ENCODE assay signal across 21 cellular contexts in genomic region chr15:101504866-101505609, GRCh38. TPM values are rescaled to one million over a fixed set of nuclear protein-coding genes. Genes with fewer than 3 reads are reported as not detected.
DNase-seq lines count a peak whose midpoint lies in the region; ATAC-seq and TF ChIP-seq lines count a peak whose summit lies in the region.
"Had no signal": no experiment of that assay in that cellular context is flagged by ENCODE, and none has a peak within 500 bp of the region (broad histone marks: within the 10 kb centered on the region; RNA-seq: fewer than 3 reads in every experiment).

No MANE protein-coding gene starts in this region.

- no peak overlapping the region for H3K27ac ChIP-seq in BLaER1
- H3K27ac ChIP-seq in neural progenitor cell, result no peak overlapping the region
- H3K27ac ChIP-seq: cardiac muscle cell, KMS-11, SJSA1, tibial nerve had no signal

- H3K4me3 Mint-ChIP-seq in neural progenitor cell, result no peak overlapping the region
- H3K4me3 Mint-ChIP-seq in activated T-cell treated with anti-CD3 and anti-CD28 coated beads, Interleukin-2, amount 50 U/mL, for 24 hours, result no peak overlapping the region
- H3K4me3 Mint-ChIP-seq: activated CD4-positive, alpha-beta T cell treated with anti-CD3 and anti-CD28 coated beads, Interleukin-2, amount 10 ng/mL, durations not matched to agents 7 days and 5 days; CD8-positive, alpha-beta memory T cell; dendritic cell treated with granulocyte-macrophage colony-stimulating factor and Interleukin-4, amounts not matched to agents 40 ng/mL and 50 ng/mL, for 4 days; natural killer cell; T-helper 1 cell treated with Interleukin-12 subunit alpha and Interleukin-12 subunit beta and Interleukin-4 antibody, amounts not matched to agents 30 μg/mL and 1 μg/mL, for 36 hours had no signal

- H3K4me1 ChIP-seq in BLaER1 (peaks cover 64% of the 10 kb centered on the region), neural progenitor cell (peaks cover 17% of the 10 kb centered on the region)

- peak overlapping the region; percentile 78 for H3K27ac Mint-ChIP-seq in neural progenitor cell
- no peak overlapping the region for H3K27ac Mint-ChIP-seq in activated T-cell treated with anti-CD3 and anti-CD28 coated beads, Interleukin-2, amount 50 U/mL, for 24 hours
- H3K27ac Mint-ChIP-seq: activated CD4-positive, alpha-beta T cell treated with anti-CD3 and anti-CD28 coated beads, Interleukin-2, amount 10 ng/mL, durations not matched to agents 7 days and 5 days; CD8-positive, alpha-beta memory T cell; dendritic cell treated with granulocyte-macrophage colony-stimulating factor and Interleukin-4, amounts not matched to agents 40 ng/mL and 50 ng/mL, for 4 days; natural killer cell; T-helper 1 cell treated with Interleukin-12 subunit alpha and Interleukin-12 subunit beta and Interleukin-4 antibody, amounts not matched to agents 30 μg/mL and 1 μg/mL, for 36 hours had no signal

- H3K27me3 ChIP-seq in BLaER1 (no peaks in the 10 kb centered on the region), neural progenitor cell (no peaks in the 10 kb centered on the region)
- H3K27me3 ChIP-seq: cardiac muscle cell, SJSA1 had no signal

- H3K36me3 ChIP-seq in BLaER1 (no peaks in the 10 kb centered on the region), neural progenitor cell (no peaks in the 10 kb centered on the region)
- H3K36me3 ChIP-seq: cardiac muscle cell, SJSA1, tibial nerve had no signal

- H3K4me3 ChIP-seq in BLaER1, result no peak overlapping the region
- H3K4me3 ChIP-seq in neural progenitor cell, result no peak overlapping the region
- H3K4me3 ChIP-seq: cardiac muscle cell, SJSA1, tibial nerve had no signal

- H3K4me2 ChIP-seq in BLaER1, result peak overlapping the region; percentile 73
- H3K4me2 ChIP-seq in neural progenitor cell, result no peak overlapping the region
- H3K4me2 ChIP-seq: KMS-11 had no signal

- H3F3A ChIP-seq in neural progenitor cell (ENCODE audit: low read depth), result no peaks in the 10 kb centered on the region

- POLR2A ChIA-PET in GM10248 (lab: Yijun Ruan, JAX), result no interaction called here

- H3K36me3 Mint-ChIP-seq in neural progenitor cell, result no peaks in the 10 kb centered on the region
- no peaks in the 10 kb centered on the region for H3K36me3 Mint-ChIP-seq in activated T-cell treated with anti-CD3 and anti-CD28 coated beads, Interleukin-2, amount 50 U/mL, for 24 hours (ENCODE audit: low read depth)
- H3K36me3 Mint-ChIP-seq: activated naive CD4-positive, alpha-beta T cell treated with anti-CD3 and anti-CD28 coated beads, Interleukin-2, amount 50 U/mL, for 72 hours; CD8-positive, alpha-beta memory T cell; natural killer cell had no signal

- no peaks in the 10 kb centered on the region for H3K9me3 Mint-ChIP-seq in neural progenitor cell
- H3K9me3 Mint-ChIP-seq in activated T-cell treated with anti-CD3 and anti-CD28 coated beads, Interleukin-2, amount 50 U/mL, for 24 hours, result no peaks in the 10 kb centered on the region
- H3K9me3 Mint-ChIP-seq: activated CD4-positive, alpha-beta T cell treated with anti-CD3 and anti-CD28 coated beads, Interleukin-2, amount 10 ng/mL, durations not matched to agents 7 days and 5 days; activated naive CD4-positive, alpha-beta T cell treated with anti-CD3 and anti-CD28 coated beads, Interleukin-2, amount 50 U/mL, for 72 hours; CD8-positive, alpha-beta memory T cell; dendritic cell treated with granulocyte-macrophage colony-stimulating factor and Interleukin-4, amounts not matched to agents 40 ng/mL and 50 ng/mL, for 4 days; natural killer cell; T-helper 1 cell treated with Interleukin-12 subunit alpha and Interleukin-12 subunit beta and Interleukin-4 antibody, amounts not matched to agents 30 μg/mL and 1 μg/mL, for 36 hours had no signal

- CTCF ChIA-PET in GM10248 (lab: Yijun Ruan, JAX), result no interaction called here

- peaks cover 14% of the 10 kb centered on the region for H3K4me1 Mint-ChIP-seq in neural progenitor cell
- peaks cover 17% of the 10 kb centered on the region for H3K4me1 Mint-ChIP-seq in activated T-cell treated with anti-CD3 and anti-CD28 coated beads, Interleukin-2, amount 50 U/mL, for 24 hours (ENCODE audit: low read depth)

- H3K9ac ChIP-seq in BLaER1, result no peak overlapping the region
- no peak overlapping the region for H3K9ac ChIP-seq in neural progenitor cell
- H3K9ac ChIP-seq: KMS-11 had no signal

- H4K20me1 ChIP-seq in BLaER1 (no peaks in the 10 kb centered on the region), neural progenitor cell (ENCODE audit: low read depth) (no peaks in the 10 kb centered on the region)

- peaks cover 8% of the 10 kb centered on the region for H3K27me3 Mint-ChIP-seq in neural progenitor cell (ENCODE audit: insufficient read depth, low read depth)
- peaks cover 19% of the 10 kb centered on the region for H3K27me3 Mint-ChIP-seq in activated T-cell treated with anti-CD3 and anti-CD28 coated beads, Interleukin-2, amount 50 U/mL, for 24 hours

- ATAC-seq in HG03565 (IDR thresholded peaks at IDR 0.05; ENCODE audit: unreplicated experiment), result no peak
- ATAC-seq: activated naive CD4-positive, alpha-beta T cell treated with anti-CD3 and anti-CD28 coated beads, Interleukin-2, amount 50 U/mL, for 72 hours; natural killer cell had no signal

- H2AFZ ChIP-seq in neural progenitor cell (replicated peaks), result no peak overlapping the region

- TF ChIP-seq CTCF in GM10248 (IDR thresholded peaks at IDR 0.05; ENCODE audit: control extremely low read depth, extremely low read depth, low read depth, missing control alignments) (no peak), neural progenitor cell (IDR thresholded peaks at IDR 0.05) (no peak)

- no peaks in the 10 kb centered on the region for H3K79me2 ChIP-seq in neural progenitor cell (ENCODE audit: low read depth)

- DNase-seq in GM10248 (ENCODE audit: extremely low spot score) (peak; percentile 5), ecto neural progenitor cell (ENCODE audit: low spot score) (peak; percentile 25), neural progenitor cell (ENCODE audit: low spot score) (no peak), DMS153 treated with DMSO at 0.1 percent for 48 hours (lab: John Stamatoyannopoulos, UW; ENCODE audit: unreplicated experiment) (no peak)
- DNase-seq in activated T-cell treated with anti-CD3 and anti-CD28 coated beads, Interleukin-2, amount 50 U/mL, for 24 hours, result no peak
- DNase-seq: activated CD4-positive, alpha-beta T cell treated with anti-CD3 and anti-CD28 coated beads, Interleukin-2, amount 10 ng/mL, durations not matched to agents 7 days and 5 days; anterior cingulate cortex; CD8-positive, alpha-beta memory T cell; glutamatergic neuron; MV-4-11; natural killer cell; NCI-H526 treated with DMSO at 0.1 percent for 48 hours had no signal

- no peaks in the 10 kb centered on the region for H3K9me3 ChIP-seq in BLaER1
- no peaks in the 10 kb centered on the region for H3K9me3 ChIP-seq in neural progenitor cell (ENCODE audit: low read depth)
- H3K9me3 ChIP-seq: SJSA1, tibial nerve had no signal

RNA-seq across cellular contexts. Expression of gene PCSK6, which starts 15.5 kb away (rescaled TPM):
- total RNA-seq in neural progenitor cell (ENCODE audit: low replicate concordance), result 1.9 and 2.2 TPM in 2 replicates

Comparison
In these comparisons a context has a peak if more than half of its experiments do, and no peak if none do; other contexts are left out.
1. DNase-seq: peak in GM10248 (single experiment) and ecto neural progenitor cell (single experiment); none in neural progenitor cell (single experiment), activated T-cell treated with anti-CD3 and anti-CD28 coated beads, Interleukin-2, amount 50 U/mL, for 24 hours (single experiment) and DMS153 treated with DMSO at 0.1 percent for 48 hours (single experiment).